8 cellular contexts compared by ENCODE assay signal in genomic region chr17:78013683-78014467, GRCh38. TPM values are rescaled to one million over a fixed set of nuclear protein-coding genes. Genes with fewer than 3 reads are reported as not detected.
DNase-seq lines count a peak whose midpoint lies in the region; ATAC-seq and TF ChIP-seq lines count a peak whose summit lies in the region.

No MANE protein-coding gene starts in this region.

- peaks cover 3% of the 10 kb centered on the region for H4K20me1 ChIP-seq in Loucy (ENCODE audit: insufficient read depth, low read length, poor library complexity, severe bottlenecking)

- H3K4me3 ChIP-seq in Loucy (ENCODE audit: low read length, poor library complexity, severe bottlenecking) (no peak overlapping the region), sigmoid colon (no peak overlapping the region)

- no peak overlapping the region for H3K9ac ChIP-seq in Loucy (ENCODE audit: low read depth, low read length, poor library complexity, severe bottlenecking)

- no peak overlapping the region for H3K4me2 ChIP-seq in Loucy (ENCODE audit: low read depth, low read length, poor library complexity, severe bottlenecking)

- H3K79me2 ChIP-seq in Loucy (ENCODE audit: insufficient read depth, low read length): no peaks in the 10 kb centered on the region

- intact Hi-C loops in left ventricle myocardium superior (cut with micrococcal nuclease): loop anchor here (5.0 to 10.0 kb wide), 2 partner anchors 239 to 472 kb away; no protein-coding TSS in a partner anchor
- intact Hi-C loops in sigmoid colon (cut with DNase I): loop anchor here (1.0 to 10.0 kb wide), 3 partner anchors 57 to 472 kb away; partner anchors contain the start of gene TNRC6C

- WGBS in sigmoid colon, 2 donors: 42 to 47% methylated on average over 4 of the region's 4 CpGs

- peak; percentile 65 for DNase-seq in ELF-1 (ENCODE audit: low read depth, low spot score)
- peak; percentile 69 to 79 for DNase-seq in SHP77 (lab: John Stamatoyannopoulos, UW)
- DNase-seq in amniotic epithelial cell (ENCODE audit: low read depth): peak; percentile 70
- no peak for DNase-seq in left ventricle myocardium superior
- peak; percentile 72 for DNase-seq in sigmoid colon
- no peak for DNase-seq in hepatic stellate cell (ENCODE audit: low spot score)

- H3F3A ChIP-seq in Loucy (ENCODE audit: low read depth): no peaks in the 10 kb centered on the region

- no peaks in the 10 kb centered on the region for H3K9me2 ChIP-seq in Loucy (replicated peaks; ENCODE audit: low read depth, low read length)

- H3K4me1 ChIP-seq in Loucy (ENCODE audit: insufficient read depth, low read length, poor library complexity, severe bottlenecking) (no peaks in the 10 kb centered on the region), sigmoid colon (peaks cover 0 to 5% (median 0%) of the 10 kb centered on the region in 4 donors)

- ATAC-seq in left ventricle myocardium superior (peak; percentile 75), HG03025 (IDR thresholded peaks at IDR 0.05; ENCODE audit: low FRiP score, unreplicated experiment) (no peak)

- no peak overlapping the region for H2AFZ ChIP-seq in Loucy (ENCODE audit: low read length)

- peaks cover 73% of the 10 kb centered on the region; the same call in 1 of the 2 replicates for H3K36me3 ChIP-seq in Loucy (ENCODE audit: insufficient read depth, low read length)
- peaks cover 0 to 16% (median 0%) of the 10 kb centered on the region in 4 donors for H3K36me3 ChIP-seq in sigmoid colon

- TF ChIP-seq POLR2A in sigmoid colon (IDR thresholded peaks at IDR 0.05): no peak

- no peak for TF ChIP-seq EP300 in sigmoid colon (IDR thresholded peaks at IDR 0.05)

- H3K27ac ChIP-seq in sigmoid colon: no peak overlapping the region

- H3K27me3 ChIP-seq in Loucy (ENCODE audit: insufficient read depth, low read length, poor library complexity, severe bottlenecking) (no peaks in the 10 kb centered on the region), sigmoid colon (no peaks in the 10 kb centered on the region)

- H3K9me3 ChIP-seq in Loucy (ENCODE audit: insufficient read depth, low read depth, low read length) (no peaks in the 10 kb centered on the region), sigmoid colon (no peaks in the 10 kb centered on the region)

- TF ChIP-seq CTCF in Loucy (conservative IDR thresholded peaks at IDR 0.05; ENCODE audit: low read length): peak; percentile 97
- TF ChIP-seq CTCF in sigmoid colon (IDR thresholded peaks at IDR 0.05): peak; percentile 65 to 78 (median 72)

RNA-seq across cellular contexts. Expression of gene TNRC6C, which starts 55.4 kb away (rescaled TPM):
- total RNA-seq in left ventricle myocardium superior: 21.2 TPM
- total RNA-seq in sigmoid colon: 10 to 100 TPM in 3 of 4 donors, 1 to 10 TPM in 1; 5.8 to 22.1 (median 18.2) TPM
- polyA plus RNA-seq in sigmoid colon: 1 to 10 TPM in 2 of 3 donors, under 1 TPM in 1; 0.92 to 6.3 (median 3.0) TPM

Comparison
In these comparisons a context has a peak if more than half of its experiments do, and no peak if none do; other contexts are left out.
1. DNase-seq: peak in ELF-1 (single experiment), SHP77 (2 of 2), amniotic epithelial cell (single experiment) and sigmoid colon (single experiment); none in left ventricle myocardium superior (single experiment) and hepatic stellate cell (single experiment).